18 cellular contexts compared by ENCODE assay signal in the genomic region with DNA sequence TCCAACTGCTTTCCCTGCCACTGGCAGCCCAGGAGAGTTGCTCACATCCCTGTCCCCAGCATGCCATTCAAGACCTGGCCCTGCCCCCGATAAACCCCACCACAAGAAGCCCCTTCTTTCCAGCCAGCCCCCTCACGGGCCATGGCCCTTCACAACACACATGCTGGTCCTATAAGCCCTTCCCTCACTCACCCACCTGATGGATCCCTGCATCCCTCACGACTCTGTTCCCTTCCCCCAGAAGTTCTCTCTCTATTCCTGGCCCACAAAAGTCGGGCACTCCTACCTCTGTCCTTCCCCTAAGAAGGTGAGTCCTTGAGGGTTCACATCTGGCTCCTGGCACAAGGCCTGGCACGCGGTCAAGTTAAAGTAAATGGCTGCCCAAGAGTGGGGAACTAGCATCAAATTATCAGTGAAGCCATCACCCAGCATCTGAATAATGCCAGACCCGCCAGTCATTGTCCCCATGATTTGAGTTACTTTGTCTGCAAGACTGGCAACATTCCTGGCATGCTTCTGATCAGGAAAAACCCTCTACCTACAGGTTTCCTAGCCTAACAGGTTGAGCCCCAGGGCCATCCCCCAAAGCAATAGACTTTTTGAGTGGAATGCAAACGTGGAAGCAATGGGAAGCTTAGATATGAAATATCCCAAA.
DNase-seq lines count a peak whose midpoint lies in the region; ATAC-seq, FAIRE-seq and TF ChIP-seq lines count a peak whose summit lies in the region.
"Had no signal": no experiment of that assay in that cellular context is flagged by ENCODE, and none has a peak within 500 bp of the region (broad histone marks: within the 10 kb centered on the region; RNA-seq: fewer than 3 reads in every experiment).

No MANE protein-coding gene starts in this region.

- no peak for ATAC-seq in GM21825 (IDR thresholded peaks at IDR 0.05; ENCODE audit: unreplicated experiment)
- ATAC-seq: A549 had no signal

- DNase-seq in activated naive CD4-positive, alpha-beta T cell treated with anti-CD3 and anti-CD28 coated beads, Interleukin-2, amount 10 ng/mL, durations not matched to agents 7 days and 5 days = peak; percentile 8
- no peak for DNase-seq in activated naive CD4-positive, alpha-beta T cell (lab: John Stamatoyannopoulos, UW)
- DNase-seq in kidney = peak; percentile 27
- peak; percentile 43 for DNase-seq in spleen
- DNase-seq in stomach = no peak
- DNase-seq in hypothalamus (lab: John Stamatoyannopoulos, UW) = no peak
- DNase-seq: CD4-positive, CD25-positive, alpha-beta regulatory T cell; DND-41; IMR-90; NCI-H1417 treated with DMSO at 0.1 percent for 48 hours; NCI-H2029; NCI-H524; SHP77 had no signal

- no peak overlapping the region for H3K4me3 Mint-ChIP-seq in activated naive CD4-positive, alpha-beta T cell treated with anti-CD3 and anti-CD28 coated beads, Interleukin-2, amount 10 ng/mL, durations not matched to agents 7 days and 5 days
- H3K4me3 Mint-ChIP-seq: CD4-positive, CD25-positive, alpha-beta regulatory T cell had no signal

- H3K9me3 ChIP-seq in kidney (ENCODE audit: control insufficient read depth in 1 of 2, low read length in 2 of 2) = no peaks in the 10 kb centered on the region
- H3K9me3 ChIP-seq in spleen = no peaks in the 10 kb centered on the region
- H3K9me3 ChIP-seq in stomach = no peaks in the 10 kb centered on the region
- H3K9me3 ChIP-seq: A549, HAP-1 had no signal

- no peak overlapping the region for H3K27ac ChIP-seq in kidney (ENCODE audit: low read depth in 2 of 2, low read length in 2 of 2)
- no peak overlapping the region for H3K27ac ChIP-seq in spleen
- no peak overlapping the region for H3K27ac ChIP-seq in stomach
- H3K27ac ChIP-seq: A549 had no signal

- WGBS in spleen, 5 donors = 85 to 94% (median 87%) methylated on average over 8 of the region's 8 CpGs
- 88 to 92% (median 89%) methylated on average over 8 of the region's 8 CpGs for WGBS in stomach, 5 donors

- CTCF ChIA-PET in activated naive CD4-positive, alpha-beta T cell treated with anti-CD3 and anti-CD28 coated beads, Interleukin-2, amount 10 ng/mL, durations not matched to agents 7 days and 5 days (lab: Charles Lee) = interaction anchor here (1.0 kb wide), 1 partner anchor 22 kb away, joined by 4 read pairs; no protein-coding TSS in a partner anchor

- H3K4me1 ChIP-seq in kidney (ENCODE audit: control insufficient read depth in 1 of 2, insufficient read depth in 1 of 2, low read depth in 1 of 2, low read length in 2 of 2) (peaks cover 0 to 2% of the 10 kb centered on the region in 2 donors), spleen (peaks cover 0 to 8% (median 0%) of the 10 kb centered on the region in 6 donors), stomach (no peaks in the 10 kb centered on the region)
- H3K4me1 ChIP-seq: A549, HAP-1 had no signal

- H3K4me3 ChIP-seq in kidney (ENCODE audit: low read length in 2 of 2) = no peak overlapping the region
- H3K4me3 ChIP-seq in spleen = no peak overlapping the region
- H3K4me3 ChIP-seq in stomach = no peak overlapping the region
- H3K4me3 ChIP-seq: A549, HAP-1 had no signal

- H3K4me1 Mint-ChIP-seq in activated naive CD4-positive, alpha-beta T cell treated with anti-CD3 and anti-CD28 coated beads, Interleukin-2, amount 10 ng/mL, durations not matched to agents 7 days and 5 days = no peaks in the 10 kb centered on the region
- H3K4me1 Mint-ChIP-seq: CD4-positive, CD25-positive, alpha-beta regulatory T cell had no signal

- TF ChIP-seq CTCF in kidney (IDR thresholded peaks at IDR 0.05; ENCODE audit: borderline replicate concordance, extremely low read depth, insufficient read depth) (no peak), spleen (IDR thresholded peaks at IDR 0.05 in 8 of 11, conservative IDR thresholded peaks at IDR 0.05 in 3 of 11) (no peak), stomach (IDR thresholded peaks at IDR 0.05) (no peak)

- H3K36me3 ChIP-seq in kidney (ENCODE audit: control insufficient read depth in 1 of 2, insufficient read depth in 2 of 2, low read length in 2 of 2) (peaks cover 5 to 7% of the 10 kb centered on the region in 2 donors), spleen (peaks cover 0 to 99% (median 27%) of the 10 kb centered on the region in 6 donors), stomach (peaks cover 6 to 68% (median 63%) of the 10 kb centered on the region in 4 donors)
- H3K36me3 ChIP-seq: HAP-1 had no signal

- intact Hi-C loops in kidney (cut with DNase I) = no loop called here
- intact Hi-C loops in spleen (cut with DNase I; ENCODE audit: low total_unique reads) = no loop called here
- intact Hi-C loops in stomach (cut with DNase I; ENCODE audit: low total_unique reads) = no loop called here

- no peak for TF ChIP-seq RAD21 in Ishikawa (IDR thresholded peaks at IDR 0.05; ENCODE audit: low read depth)

- FAIRE-seq in kidney (lab: Jason Lieb, UNC) = no peak
- FAIRE-seq: A549, RCC 7860 had no signal

- no peaks in the 10 kb centered on the region for H3K27me3 Mint-ChIP-seq in activated naive CD4-positive, alpha-beta T cell treated with anti-CD3 and anti-CD28 coated beads, Interleukin-2, amount 10 ng/mL, durations not matched to agents 7 days and 5 days
- H3K27me3 Mint-ChIP-seq: CD4-positive, CD25-positive, alpha-beta regulatory T cell had no signal

- H3K36me3 Mint-ChIP-seq in activated naive CD4-positive, alpha-beta T cell treated with anti-CD3 and anti-CD28 coated beads, Interleukin-2, amount 10 ng/mL, durations not matched to agents 7 days and 5 days = no peaks in the 10 kb centered on the region

- TF ChIP-seq EP300 in Ishikawa (IDR thresholded peaks at IDR 0.05; ENCODE audit: borderline replicate concordance) (no peak), stomach (IDR thresholded peaks at IDR 0.05) (no peak)

- TF ChIP-seq POLR2A in spleen (IDR thresholded peaks at IDR 0.05) = no peak
- no peak for TF ChIP-seq POLR2A in stomach (IDR thresholded peaks at IDR 0.05)

- H3K9ac ChIP-seq in kidney (ENCODE audit: low read length in 2 of 2) = no peak overlapping the region

- H3K27ac Mint-ChIP-seq in activated naive CD4-positive, alpha-beta T cell treated with anti-CD3 and anti-CD28 coated beads, Interleukin-2, amount 10 ng/mL, durations not matched to agents 7 days and 5 days = peak overlapping the region; percentile 39
- H3K27ac Mint-ChIP-seq: CD4-positive, CD25-positive, alpha-beta regulatory T cell had no signal

- H3K27me3 ChIP-seq in spleen (replicated peaks in 1 of 7) (no peaks in the 10 kb centered on the region), stomach (no peaks in the 10 kb centered on the region)

- H3K9me3 Mint-ChIP-seq in activated naive CD4-positive, alpha-beta T cell treated with anti-CD3 and anti-CD28 coated beads, Interleukin-2, amount 10 ng/mL, durations not matched to agents 7 days and 5 days = no peaks in the 10 kb centered on the region
- H3K9me3 Mint-ChIP-seq: CD4-positive, CD25-positive, alpha-beta regulatory T cell had no signal

TF ChIP-seq in Ishikawa, 13 proteins besides CTCF, POLR2A, EP300 and RAD21:
- TF ChIP-seq ZBTB7A (IDR thresholded peaks at IDR 0.05; ENCODE audit: low read depth) (no peak), TAF1 (IDR thresholded peaks at IDR 0.05; ENCODE audit: low read depth) (no peak), TEAD4 (IDR thresholded peaks at IDR 0.05) (peak; percentile 61), CEBPB (IDR thresholded peaks at IDR 0.05) (no peak)
- TF ChIP-seq, protein P1, sequence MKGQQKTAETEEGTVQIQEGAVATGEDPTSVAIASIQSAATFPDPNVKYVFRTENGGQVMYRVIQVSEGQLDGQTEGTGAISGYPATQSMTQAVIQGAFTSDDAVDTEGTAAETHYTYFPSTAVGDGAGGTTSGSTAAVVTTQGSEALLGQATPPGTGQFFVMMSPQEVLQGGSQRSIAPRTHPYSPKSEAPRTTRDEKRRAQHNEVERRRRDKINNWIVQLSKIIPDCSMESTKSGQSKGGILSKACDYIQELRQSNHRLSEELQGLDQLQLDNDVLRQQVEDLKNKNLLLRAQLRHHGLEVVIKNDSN (IDR thresholded peaks at IDR 0.05) = no peak

Comparison
In these comparisons a context has a peak if more than half of its experiments do, and no peak if none do; other contexts are left out.
1. DNase-seq: peak in activated naive CD4-positive, alpha-beta T cell treated with anti-CD3 and anti-CD28 coated beads, Interleukin-2, amount 10 ng/mL, durations not matched to agents 7 days and 5 days (single experiment), kidney (single experiment) and spleen (single experiment); none in activated naive CD4-positive, alpha-beta T cell (0 of 4), stomach (single experiment) and hypothalamus (0 of 51).